20 cellular contexts compared by ENCODE assay signal in the genomic region with DNA sequence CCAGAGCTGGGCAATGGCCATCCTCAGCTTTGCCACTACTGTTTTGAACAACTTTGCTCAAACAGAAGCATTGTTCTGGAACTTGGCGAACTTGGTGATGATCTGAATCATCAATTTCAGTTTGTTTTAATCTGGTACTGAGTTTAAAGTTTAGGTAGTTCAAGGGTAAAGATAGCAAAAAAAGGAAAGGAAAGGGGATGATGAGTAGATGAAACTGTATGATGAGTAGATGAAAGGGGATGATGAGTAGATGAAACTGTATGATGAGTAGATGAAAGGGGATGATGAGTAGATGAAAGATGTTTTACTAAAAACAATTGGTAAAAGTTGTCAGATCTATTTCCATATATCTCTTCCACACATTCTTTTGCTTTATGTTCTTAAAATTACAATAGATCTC.
"Had no signal": no experiment of that assay in that cellular context is flagged by ENCODE, and none has a peak within 500 bp of the region (broad histone marks: within the 10 kb centered on the region; RNA-seq: fewer than 3 reads in every experiment).

No MANE protein-coding gene starts in this region.

- H3K4me3 Mint-ChIP-seq: activated CD4-positive, alpha-beta memory T cell treated with anti-CD3 and anti-CD28 coated beads, Interleukin-2, amount 10 ng/mL, durations not matched to agents 7 days and 5 days; activated CD4-positive, alpha-beta T cell treated with anti-CD3 and anti-CD28 coated beads, Interleukin-2, amount 10 ng/mL, durations not matched to agents 7 days and 5 days; T-helper 17 cell had no signal

- H3K27ac Mint-ChIP-seq: activated CD4-positive, alpha-beta memory T cell treated with anti-CD3 and anti-CD28 coated beads, Interleukin-2, amount 10 ng/mL, durations not matched to agents 7 days and 5 days; activated CD4-positive, alpha-beta T cell treated with anti-CD3 and anti-CD28 coated beads, Interleukin-2, amount 10 ng/mL, durations not matched to agents 7 days and 5 days; T-helper 17 cell had no signal

- H3K4me1 Mint-ChIP-seq: activated CD4-positive, alpha-beta memory T cell treated with anti-CD3 and anti-CD28 coated beads, Interleukin-2, amount 10 ng/mL, durations not matched to agents 7 days and 5 days; activated CD4-positive, alpha-beta T cell treated with anti-CD3 and anti-CD28 coated beads, Interleukin-2, amount 10 ng/mL, durations not matched to agents 7 days and 5 days; T-helper 17 cell had no signal

- DNase-seq: activated CD4-positive, alpha-beta memory T cell treated with anti-CD3 and anti-CD28 coated beads, Interleukin-2, amount 10 ng/mL, durations not matched to agents 7 days and 5 days; activated CD4-positive, alpha-beta T cell treated with anti-CD3 and anti-CD28 coated beads, Interleukin-2, amount 10 ng/mL, durations not matched to agents 7 days and 5 days; aorta; body of pancreas; central memory CD4-positive, alpha-beta T cell; MG63; MV-4-11; NCI-H1092 treated with DMSO at 0.1 percent for 48 hours; NCI-H1417 treated with DMSO at 0.1 percent for 48 hours; NCI-H1694; NCI-H2029; NCI-H2107; NCI-H345; NCI-H510A; NCI-H526 treated with DMSO at 0.1 percent for 48 hours; NCI-H82; SIG-M5; T-helper 17 cell; T-helper 9 cell had no signal

- ATAC-seq: body of pancreas, HepG2, T-helper 17 cell had no signal

- H3K27me3 Mint-ChIP-seq: activated CD4-positive, alpha-beta memory T cell treated with anti-CD3 and anti-CD28 coated beads, Interleukin-2, amount 10 ng/mL, durations not matched to agents 7 days and 5 days; activated CD4-positive, alpha-beta T cell treated with anti-CD3 and anti-CD28 coated beads, Interleukin-2, amount 10 ng/mL, durations not matched to agents 7 days and 5 days; T-helper 17 cell had no signal
